ENCODE assay signal across 8 cellular contexts in genomic region chr12:50246873-50247612, GRCh38. TPM values are rescaled to one million over a fixed set of nuclear protein-coding genes. Genes with fewer than 3 reads are reported as not detected.
A peak's percentile ranks its signal among the peaks of the same experiment; 100 is the strongest.
DNase-seq lines count a peak whose midpoint lies in the region; ATAC-seq lines count a peak whose summit lies in the region.

No MANE protein-coding gene starts in this region.

- ATAC-seq in HG02763 (IDR thresholded peaks at IDR 0.05; ENCODE audit: unreplicated experiment), result peak; percentile 54
- ATAC-seq in esophagus mucosa, result peak; percentile 88
- no peak for ATAC-seq in HG02884 (IDR thresholded peaks at IDR 0.05; ENCODE audit: unreplicated experiment)

- intact Hi-C loops in posterior vena cava (cut with DNase I), result no loop called here

- peak; percentile 74 for DNase-seq in DMS 273 treated with DMSO at 0.1 percent for 48 hours (lab: John Stamatoyannopoulos, UW)
- peak; percentile 100 for DNase-seq in T1000 (lab: John Stamatoyannopoulos, UW)
- peak; percentile 92 for DNase-seq in posterior vena cava (ENCODE audit: low spot score)
- DNase-seq in NCI-H1105 (lab: John Stamatoyannopoulos, UW), result no peak
- DNase-seq in activated gamma-delta T cell treated with Interleukin-2 at 50 U/mL for 16 hours, result no peak

RNA-seq across cellular contexts. Expression of gene LIMA1, which starts 36.3 kb away (rescaled TPM):
- 53.9 TPM for total RNA-seq in esophagus mucosa
- 100 to 1,000 TPM in 1 of 2 donors, 10 to 100 TPM in 1; 80.2 to 103 TPM for total RNA-seq in posterior vena cava

Comparison
In these comparisons a context has a peak if more than half of its experiments do, and no peak if none do; other contexts are left out.
1. DNase-seq: peak in DMS 273 treated with DMSO at 0.1 percent for 48 hours (single experiment), T1000 (single experiment) and posterior vena cava (single experiment); none in NCI-H1105 (single experiment) and activated gamma-delta T cell treated with Interleukin-2 at 50 U/mL for 16 hours (single experiment).